13 cellular contexts compared by ENCODE assay signal in genomic region chr7:19215421-19215820, GRCh38.
DNase-seq lines count a peak whose midpoint lies in the region; ATAC-seq and TF ChIP-seq lines count a peak whose summit lies in the region.
"Had no signal": no experiment of that assay in that cellular context is flagged by ENCODE, and none has a peak within 500 bp of the region (broad histone marks: within the 10 kb centered on the region; RNA-seq: fewer than 3 reads in every experiment).

No MANE protein-coding gene starts in this region.

- no peak overlapping the region for H3K9ac ChIP-seq in mesenchymal stem cell (ENCODE audit: low read length)

- H3K27ac ChIP-seq in mesenchymal stem cell (ENCODE audit: low read length, poor library complexity, severe bottlenecking) (no peak overlapping the region), left ventricle myocardium inferior (replicated peaks) (no peak overlapping the region)
- H3K27ac ChIP-seq: SJCRH30 had no signal

- H3K27me3 Mint-ChIP-seq in HFFc6 (ENCODE audit: insufficient read depth), result peaks cover 2% of the 10 kb centered on the region
- no peaks in the 10 kb centered on the region for H3K27me3 Mint-ChIP-seq in naive thymus-derived CD8-positive, alpha-beta T cell
- H3K27me3 Mint-ChIP-seq: B cell, brain had no signal

- H2BK15ac ChIP-seq in mesenchymal stem cell (ENCODE audit: low read depth, poor library complexity, severe bottlenecking), result no peak overlapping the region

- H4K8ac ChIP-seq in mesenchymal stem cell (ENCODE audit: low read length), result no peak overlapping the region

- DNase-seq in AG04449 (ENCODE audit: low read depth, low spot score) (peak; percentile 53), HFFc6 (peak; percentile 74), astrocyte of the hippocampus (ENCODE audit: low read depth, low spot score) (peak; percentile 82), mesenchymal stem cell (peak; percentile 80), left ventricle myocardium inferior (no peak), iPS-NIHi7 (ENCODE audit: extremely low spot score) (no peak)
- no peak for DNase-seq in naive thymus-derived CD8-positive, alpha-beta T cell
- DNase-seq in activated CD4-positive, alpha-beta T cell treated with anti-CD3 and anti-CD28 coated beads, Interleukin-2, amount 50 U/mL, for 4 hours, result no peak
- DNase-seq: MV-4-11, NCI-H510A treated with DMSO at 0.1 percent for 48 hours had no signal

- H3K4me3 ChIP-seq in AG04449 (ENCODE audit: low read depth, low read length) (no peak overlapping the region), mesenchymal stem cell (ENCODE audit: insufficient read depth in 1 of 2, low read depth in 1 of 2, low read length in 2 of 2) (no peak overlapping the region), left ventricle myocardium inferior (no peak overlapping the region)
- H3K4me3 ChIP-seq: SJCRH30 had no signal

- no peak overlapping the region for H3K23ac ChIP-seq in mesenchymal stem cell (ENCODE audit: low read length in 2 of 2)

- no peaks in the 10 kb centered on the region for H3K79me1 ChIP-seq in mesenchymal stem cell (replicated peaks; ENCODE audit: low read length, poor library complexity, severe bottlenecking)

- H3K4me3 Mint-ChIP-seq in HFFc6, result no peak overlapping the region
- no peak overlapping the region for H3K4me3 Mint-ChIP-seq in naive thymus-derived CD8-positive, alpha-beta T cell
- H3K4me3 Mint-ChIP-seq: B cell, brain had no signal

- H3K9me3 Mint-ChIP-seq in HFFc6, result no peaks in the 10 kb centered on the region; the same call in 1 of the 2 replicates
- peaks cover 0 to 12% (median 6%) of the 10 kb centered on the region in 9 donors for H3K9me3 Mint-ChIP-seq in naive thymus-derived CD8-positive, alpha-beta T cell

- H2AFZ ChIP-seq in mesenchymal stem cell (ENCODE audit: low read depth, low read length), result no peak overlapping the region

- intact Hi-C loops in left ventricle myocardium inferior (cut with micrococcal nuclease), result no loop called here

- H2BK5ac ChIP-seq in mesenchymal stem cell (ENCODE audit: low read depth, low read length, poor library complexity, severe bottlenecking), result no peak overlapping the region

- H2BK120ac ChIP-seq in mesenchymal stem cell (ENCODE audit: low read depth, low read length), result no peak overlapping the region

- no peak overlapping the region for H4K91ac ChIP-seq in mesenchymal stem cell (ENCODE audit: low read length)

- H3K18ac ChIP-seq in mesenchymal stem cell (ENCODE audit: low read depth in 1 of 2, low read length in 2 of 2), result no peak overlapping the region

- H3K14ac ChIP-seq in mesenchymal stem cell (ENCODE audit: low read length in 2 of 2), result no peak overlapping the region

- H3K9me3 ChIP-seq in mesenchymal stem cell (ENCODE audit: control insufficient read depth, low read length), result no peaks in the 10 kb centered on the region
- H3K9me3 ChIP-seq in left ventricle myocardium inferior (replicated peaks), result peaks cover 23% of the 10 kb centered on the region
- H3K9me3 ChIP-seq: SJCRH30 had no signal

- H2AK5ac ChIP-seq in mesenchymal stem cell (ENCODE audit: low read length, severe bottlenecking), result no peak overlapping the region

- no peak overlapping the region for H2BK12ac ChIP-seq in mesenchymal stem cell (ENCODE audit: low read length in 2 of 2)

- ATAC-seq in naive thymus-derived CD8-positive, alpha-beta T cell, result no peak

- no peak overlapping the region for H3K27ac Mint-ChIP-seq in HFFc6
- H3K27ac Mint-ChIP-seq in naive thymus-derived CD8-positive, alpha-beta T cell, result no peak overlapping the region
- H3K27ac Mint-ChIP-seq: B cell had no signal

- H3K27me3 ChIP-seq in mesenchymal stem cell (ENCODE audit: control insufficient read depth in 1 of 2, insufficient read depth in 1 of 2, low read length in 2 of 2) (no peaks in the 10 kb centered on the region), left ventricle myocardium inferior (ENCODE audit: low read depth) (no peaks in the 10 kb centered on the region)
- H3K27me3 ChIP-seq: SJCRH30 had no signal

- no peak overlapping the region for H3K4ac ChIP-seq in mesenchymal stem cell (ENCODE audit: low read depth in 1 of 2, low read length in 2 of 2)

- peaks cover 38% of the 10 kb centered on the region; the same call in 1 of the 2 replicates for H3K4me1 Mint-ChIP-seq in HFFc6 (ENCODE audit: low read depth)
- no peaks in the 10 kb centered on the region for H3K4me1 Mint-ChIP-seq in naive thymus-derived CD8-positive, alpha-beta T cell
- H3K4me1 Mint-ChIP-seq: B cell had no signal

- CTCF ChIA-PET in AG04449 (lab: Yijun Ruan, JAX), result no interaction called here

- no peaks in the 10 kb centered on the region for H3K36me3 Mint-ChIP-seq in HFFc6 (ENCODE audit: low read depth)
- no peaks in the 10 kb centered on the region for H3K36me3 Mint-ChIP-seq in naive thymus-derived CD8-positive, alpha-beta T cell
- H3K36me3 Mint-ChIP-seq: brain had no signal

- POLR2A ChIA-PET in AG04449 (lab: Yijun Ruan, JAX), result no interaction called here
- POLR2A ChIA-PET in naive thymus-derived CD8-positive, alpha-beta T cell (lab: Charles Lee), result no interaction called here

- H3K4me1 ChIP-seq in mesenchymal stem cell (ENCODE audit: control insufficient read depth, insufficient read depth, low read depth, low read length) (no peaks in the 10 kb centered on the region), left ventricle myocardium inferior (no peaks in the 10 kb centered on the region)
- H3K4me1 ChIP-seq: SJCRH30 had no signal

- TF ChIP-seq CTCF in AG04449 (IDR thresholded peaks at IDR 0.05; ENCODE audit: insufficient read depth, low read length, missing control alignments), result no peak
- TF ChIP-seq CTCF in HFFc6 (IDR thresholded peaks at IDR 0.05), result no peak
- no peak for TF ChIP-seq CTCF in left ventricle myocardium inferior (IDR thresholded peaks at IDR 0.05; ENCODE audit: borderline replicate concordance)

- H3K4me2 ChIP-seq in mesenchymal stem cell (ENCODE audit: low read length, poor library complexity, severe bottlenecking), result no peak overlapping the region

- H3K36me3 ChIP-seq in mesenchymal stem cell (ENCODE audit: control insufficient read depth in 1 of 2, insufficient read depth in 2 of 2, low read depth in 1 of 2, low read length in 2 of 2) (no peaks in the 10 kb centered on the region), left ventricle myocardium inferior (no peaks in the 10 kb centered on the region)
- H3K36me3 ChIP-seq: SJCRH30 had no signal

Comparison
In these comparisons a context has a peak if more than half of its experiments do, and no peak if none do; other contexts are left out.
1. DNase-seq: peak in AG04449 (single experiment), HFFc6 (single experiment), astrocyte of the hippocampus (single experiment) and mesenchymal stem cell (single experiment); none in naive thymus-derived CD8-positive, alpha-beta T cell (0 of 10), left ventricle myocardium inferior (single experiment), iPS-NIHi7 (single experiment) and activated CD4-positive, alpha-beta T cell treated with anti-CD3 and anti-CD28 coated beads, Interleukin-2, amount 50 U/mL, for 4 hours (0 of 2).